ENCODE assay signal across 12 cellular contexts in the genomic region with DNA sequence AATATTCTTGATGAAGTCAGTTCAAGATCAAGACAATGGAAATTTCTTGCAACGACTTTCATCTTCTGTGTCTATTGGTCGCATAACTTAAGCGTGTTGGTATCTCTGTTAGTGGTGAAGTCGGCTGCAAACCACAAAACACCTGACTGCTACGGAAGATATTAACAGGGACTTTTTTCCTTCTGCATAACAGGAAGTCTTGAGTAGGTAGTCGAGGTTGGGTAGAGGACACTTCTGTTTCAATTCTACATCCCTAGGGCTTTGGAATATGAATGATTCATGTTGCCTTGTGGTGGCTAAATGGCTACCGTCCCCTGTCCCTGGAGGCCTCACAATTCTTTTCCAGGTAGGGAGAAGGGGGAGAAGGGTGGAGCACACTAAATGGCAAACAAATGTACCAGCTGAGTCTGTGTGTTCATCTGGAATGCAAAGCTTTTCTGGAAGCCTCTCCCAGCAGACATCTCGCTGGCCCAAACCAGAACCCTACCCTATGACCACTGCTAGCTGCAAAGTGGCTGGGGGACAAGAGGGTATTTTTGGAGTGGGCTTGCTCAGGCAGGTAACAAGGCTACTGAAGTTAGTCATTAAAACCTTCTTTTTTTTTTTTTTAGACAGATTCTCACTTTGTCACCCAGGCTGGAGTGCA. TPM values are rescaled to one million over a fixed set of nuclear protein-coding genes. Genes with fewer than 3 reads are reported as not detected.
DNase-seq lines count a peak whose midpoint lies in the region; ATAC-seq and TF ChIP-seq lines count a peak whose summit lies in the region.
"Had no signal": no experiment of that assay in that cellular context is flagged by ENCODE, and none has a peak within 500 bp of the region (broad histone marks: within the 10 kb centered on the region; RNA-seq: fewer than 3 reads in every experiment).

No MANE protein-coding gene starts in this region.

- POLR2A ChIA-PET in T-cell (lab: Charles Lee), result interaction anchor here (0.7 to 1.0 kb wide), 2 partner anchors 9 to 21 kb away, joined by 4 to 5 read pairs; no protein-coding TSS in a partner anchor

- no peak for TF ChIP-seq EP300 in transverse colon (IDR thresholded peaks at IDR 0.05; ENCODE audit: low read depth)

- H3K4me3 Mint-ChIP-seq in T-cell, result peak overlapping the region; percentile 61 to 74 (median 61)

- H3K9me3 ChIP-seq in effector memory CD4-positive, alpha-beta T cell (ENCODE audit: control insufficient read depth, low read length), result no peaks in the 10 kb centered on the region
- H3K9me3 ChIP-seq in transverse colon, result no peaks in the 10 kb centered on the region

- H3K9me3 Mint-ChIP-seq in T-cell, result no peaks in the 10 kb centered on the region

- 65 to 69% methylated on average over 5 to 8 of the region's 8 CpGs for WGBS in transverse colon (ENCODE audit: low coverage in 1 of 2), 2 donors

- no peaks in the 10 kb centered on the region for H3K27me3 ChIP-seq in effector memory CD4-positive, alpha-beta T cell (replicated peaks; ENCODE audit: control insufficient read depth, insufficient read depth, low read length, poor library complexity, severe bottlenecking)
- H3K27me3 ChIP-seq in transverse colon, result peaks cover 9% of the 10 kb centered on the region

- intact Hi-C loops in transverse colon (cut with DNase I; ENCODE audit: low total_unique reads), result no loop called here

- H3K27me3 Mint-ChIP-seq in T-cell, result no peaks in the 10 kb centered on the region

- no peak for TF ChIP-seq CTCF in transverse colon (IDR thresholded peaks at IDR 0.05)

- H3K27ac ChIP-seq in effector memory CD4-positive, alpha-beta T cell (ENCODE audit: insufficient read depth, low read length, poor library complexity, severe bottlenecking), result peak overlapping the region; percentile 61
- H3K27ac ChIP-seq in transverse colon, result no peak overlapping the region

- no peak for TF ChIP-seq POLR2A in transverse colon (IDR thresholded peaks at IDR 0.05)

- ATAC-seq in GM18498 (IDR thresholded peaks at IDR 0.05; ENCODE audit: unreplicated experiment) (peak; percentile 60), HG02610 (IDR thresholded peaks at IDR 0.05; ENCODE audit: unreplicated experiment) (peak; percentile 80), T-cell (replicated peaks in 1 of 4) (peak; percentile 91 to 96 (median 95))

- peaks cover 19% of the 10 kb centered on the region for H3K4me1 ChIP-seq in effector memory CD4-positive, alpha-beta T cell (ENCODE audit: control insufficient read depth, insufficient read depth, low read length, poor library complexity, severe bottlenecking)
- H3K4me1 ChIP-seq in transverse colon, result no peaks in the 10 kb centered on the region

- DNase-seq in T-cell (peak in 31 of 34 experiments; percentile 15 to 72 (median 42)), DMS114 treated with DMSO at 0.1 percent for 48 hours (lab: John Stamatoyannopoulos, UW; ENCODE audit: unreplicated experiment) (no peak), transverse colon (no peak), globus pallidus (ENCODE audit: low spot score) (no peak)
- peak; percentile 29 to 52 (median 30) for DNase-seq in effector memory CD4-positive, alpha-beta T cell
- no peak for DNase-seq in stimulated activated CD8-positive, alpha-beta memory T cell treated with anti-CD3 and anti-CD28 coated beads, Interleukin-4, amount 100 ng/mL, for 48 hours
- DNase-seq: NCI-H510A, trophoblast cell had no signal

- in situ Hi-C loops in transverse colon (cut with MboI; ENCODE audit: low pct_ligation_motif_present in 1 of 4, low pct_unique_long_range_greater_than_20kb in 1 of 4, low sequenced_read_pairs in 3 of 4), result no loop called here

- peak overlapping the region; percentile 92 to 94 for H3K27ac Mint-ChIP-seq in T-cell

- no peaks in the 10 kb centered on the region for H3K36me3 ChIP-seq in effector memory CD4-positive, alpha-beta T cell (ENCODE audit: control insufficient read depth, insufficient read depth, low read length)
- H3K36me3 ChIP-seq in transverse colon, result no peaks in the 10 kb centered on the region

- no peaks in the 10 kb centered on the region for H3K36me3 Mint-ChIP-seq in T-cell

- CTCF ChIA-PET in T-cell (lab: Charles Lee), result interaction anchor here in 1 of 2 donors (1.3 kb wide), 1 partner anchor 19 kb away, joined by 5 read pairs; no protein-coding TSS in a partner anchor

- peaks cover 40 to 41% (median 41%) of the 10 kb centered on the region in 3 donors for H3K4me1 Mint-ChIP-seq in T-cell

- no peak overlapping the region for H3K4me3 ChIP-seq in effector memory CD4-positive, alpha-beta T cell (ENCODE audit: insufficient read depth, low read depth, low read length, poor library complexity, severe bottlenecking)
- H3K4me3 ChIP-seq in transverse colon, result no peak overlapping the region

RNA-seq across cellular contexts. Expression of gene NKX2-2, which starts 34.6 kb away (rescaled TPM):
- not detected for total RNA-seq in T-cell
- total RNA-seq in transverse colon, result 1 to 10 TPM in 1 of 4 donors, under 1 TPM in 2, not detected in 1; 0.60 to 2.2 (median 0.82) TPM
- total RNA-seq: endothelial cell of umbilical vein, kidney epithelial cell had no signal

Comparison
In these comparisons a context has a peak if more than half of its experiments do, and no peak if none do; other contexts are left out.
1. DNase-seq: peak in T-cell (31 of 34) and effector memory CD4-positive, alpha-beta T cell (3 of 3); none in DMS114 treated with DMSO at 0.1 percent for 48 hours (single experiment), transverse colon (single experiment), globus pallidus (single experiment) and stimulated activated CD8-positive, alpha-beta memory T cell treated with anti-CD3 and anti-CD28 coated beads, Interleukin-4, amount 100 ng/mL, for 48 hours (single experiment).
2. Peak in every context shown above with its lines, with median percentiles within 50 percentile points of each other: ATAC-seq.